8 cellular contexts compared by ENCODE assay signal in the genomic region with DNA sequence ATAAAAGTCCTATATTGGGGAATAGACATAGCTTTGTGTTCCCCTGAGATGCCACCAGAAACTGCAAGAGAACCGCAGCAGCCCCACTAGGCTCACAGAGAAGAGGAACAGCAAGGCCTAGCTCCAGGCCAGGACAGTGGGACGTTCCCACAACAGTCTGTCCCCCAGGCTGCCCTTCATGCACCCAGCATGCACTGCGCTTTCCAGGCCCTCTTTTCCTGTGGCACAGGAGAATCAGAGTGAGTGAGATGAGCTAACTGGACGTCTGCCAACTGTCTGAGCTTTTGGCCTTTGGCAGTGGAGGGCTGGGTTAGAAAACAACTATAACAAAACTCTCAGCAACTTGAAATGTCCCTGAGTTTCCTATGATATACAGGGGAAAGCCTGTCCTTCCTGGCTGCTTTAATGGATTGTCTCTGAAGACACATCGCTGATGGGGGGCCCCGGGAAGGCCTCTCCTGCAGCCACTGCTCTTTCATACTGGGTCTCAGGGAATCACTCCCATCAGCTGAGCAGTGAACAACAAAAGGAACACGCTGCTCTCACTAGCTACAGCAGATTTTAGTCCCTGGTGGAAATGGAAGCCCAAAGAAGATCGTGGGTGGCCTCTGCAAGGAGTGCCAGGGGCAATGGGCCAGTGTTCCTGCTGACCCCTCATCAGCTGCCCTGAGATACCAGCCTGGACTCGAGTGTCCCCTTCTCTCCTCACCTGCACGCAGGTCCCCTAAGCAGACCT. TPM values are rescaled to one million over a fixed set of nuclear protein-coding genes. Genes with fewer than 3 reads are reported as not detected.
DNase-seq lines count a peak whose midpoint lies in the region; ATAC-seq and TF ChIP-seq lines count a peak whose summit lies in the region.

No MANE protein-coding gene starts in this region.

- H3K9me3 ChIP-seq in SK-N-MC (ENCODE audit: low read depth, low read length): no peaks in the 10 kb centered on the region

- peaks cover 3% of the 10 kb centered on the region for H3K27me3 Mint-ChIP-seq in HFFc6 (ENCODE audit: insufficient read depth)

- H3K36me3 ChIP-seq in SK-N-MC (ENCODE audit: insufficient read depth, low read length): peaks cover 23% of the 10 kb centered on the region; the same call in 1 of the 2 replicates

- peak overlapping the region; percentile 38 for H3K27ac ChIP-seq in SK-N-MC

- no peak for TF ChIP-seq CTCF in HFFc6 (IDR thresholded peaks at IDR 0.05)

- peak; percentile 56 for DNase-seq in HFFc6
- DNase-seq in SK-N-MC (ENCODE audit: low read depth, low spot score): no peak
- peak; percentile 60 for DNase-seq in glomerular visceral epithelial cell (ENCODE audit: extremely low spot score)
- peak; percentile 81 for DNase-seq in sciatic nerve (ENCODE audit: low spot score)
- no peak for DNase-seq in retina
- no peak for DNase-seq in T-helper 9 cell
- DNase-seq in NCI-H2081 (lab: John Stamatoyannopoulos, UW): no peak

- ATAC-seq in sciatic nerve (peak; percentile 77), GM19467 (IDR thresholded peaks at IDR 0.05; ENCODE audit: unreplicated experiment) (no peak)

- intact Hi-C loops in sciatic nerve (cut with DNase I): no loop called here

- H3K9me3 Mint-ChIP-seq in HFFc6: no peaks in the 10 kb centered on the region

- H3K36me3 Mint-ChIP-seq in HFFc6 (ENCODE audit: low read depth): peaks cover 9% of the 10 kb centered on the region; the same call in 1 of the 2 replicates

- no peak overlapping the region for H3K4me3 ChIP-seq in SK-N-MC

- peak overlapping the region; percentile 80 for H3K27ac Mint-ChIP-seq in HFFc6

- H3K4me1 Mint-ChIP-seq in HFFc6 (ENCODE audit: low read depth): peaks cover 50% of the 10 kb centered on the region

- H3K9ac ChIP-seq in SK-N-MC (ENCODE audit: insufficient read length): no peak overlapping the region

- no peak overlapping the region for H3K4me3 Mint-ChIP-seq in HFFc6

RNA-seq across cellular contexts. Expression of gene PODXL, which starts 53.5 kb away (rescaled TPM):
- total RNA-seq in HFFc6 (2021; fragmentation: NEBNext Ultra II Directional; extraction: Animal tissue kit (Norgen Biotek cat#: 25700)): 10 to 100 TPM; 10.4 to 23.2 (median 21.3) TPM
- total RNA-seq in sciatic nerve: 54.9 TPM

Comparison
In these comparisons a context has a peak if more than half of its experiments do, and no peak if none do; other contexts are left out.
1. DNase-seq: peak in HFFc6 (single experiment), glomerular visceral epithelial cell (single experiment) and sciatic nerve (single experiment); none in SK-N-MC (single experiment), retina (single experiment), T-helper 9 cell (single experiment) and NCI-H2081 (0 of 2).